19 cellular contexts compared by ENCODE assay signal in genomic region chr5:178286226-178287090, GRCh38.
"Had no signal": no experiment of that assay in that cellular context is flagged by ENCODE, and none has a peak within 500 bp of the region (broad histone marks: within the 10 kb centered on the region; RNA-seq: fewer than 3 reads in every experiment).

No MANE protein-coding gene starts in this region.

- H3K4me3 Mint-ChIP-seq: activated T-cell treated with anti-CD3 and anti-CD28 coated beads, Interleukin-2, amount 50 U/mL, for 72 hours; naive thymus-derived CD4-positive, alpha-beta T cell; T-helper 1 cell treated with Interleukin-12 subunit alpha and Interleukin-12 subunit beta and Interleukin-4 antibody, amounts not matched to agents 30 μg/mL and 1 μg/mL, for 36 hours had no signal

- H3K9me3 ChIP-seq: ovary, right lobe of liver had no signal

- ATAC-seq: activated T-cell treated with anti-CD3 and anti-CD28 coated beads, Interleukin-2, amount 50 U/mL, for 72 hours; naive thymus-derived CD4-positive, alpha-beta T cell; right lobe of liver had no signal

- H3K4me3 ChIP-seq: heart right ventricle, neural progenitor cell, ovary, right lobe of liver, smooth muscle cell, tibial artery had no signal

- H3K27me3 ChIP-seq: ovary, right lobe of liver had no signal

- DNase-seq: activated CD4-positive, alpha-beta T cell treated with anti-CD3 and anti-CD28 coated beads for 1 hour; activated effector memory CD4-positive, alpha-beta T cell treated with anti-CD3 and anti-CD28 coated beads, Interleukin-2, amount 50 U/mL, for 16 hours; activated naive CD4-positive, alpha-beta T cell treated with anti-CD3 and anti-CD28 coated beads, Interleukin-2, amount 50 U/mL, for 16 hours; activated T-cell treated with anti-CD3 and anti-CD28 coated beads, Interleukin-2, amount 50 U/mL, for 72 hours; cerebellar nuclear complex; effector CD4-positive, alpha-beta T cell; heart right ventricle; kidney glomerular epithelial cell; mesendoderm; naive thymus-derived CD4-positive, alpha-beta T cell; ovary; stimulated activated CD4-positive, alpha-beta T cell treated with anti-CD3 and anti-CD28 coated beads, Interleukin-4, amount 100 ng/mL, for 4 hours; stimulated activated naive CD4-positive, alpha-beta T cell had no signal

- H3K27ac ChIP-seq: neural progenitor cell, ovary, right lobe of liver, tibial artery, VCaP had no signal

- H3K27ac Mint-ChIP-seq: activated T-cell treated with anti-CD3 and anti-CD28 coated beads, Interleukin-2, amount 50 U/mL, for 72 hours; naive thymus-derived CD4-positive, alpha-beta T cell; T-helper 1 cell treated with Interleukin-12 subunit alpha and Interleukin-12 subunit beta and Interleukin-4 antibody, amounts not matched to agents 30 μg/mL and 1 μg/mL, for 36 hours had no signal

- H3K36me3 ChIP-seq: heart right ventricle, neural progenitor cell, ovary, right lobe of liver, tibial artery had no signal

- H3K4me1 Mint-ChIP-seq: naive thymus-derived CD4-positive, alpha-beta T cell had no signal

- H3K36me3 Mint-ChIP-seq: naive thymus-derived CD4-positive, alpha-beta T cell; neural progenitor cell had no signal
